8 cellular contexts compared by ENCODE assay signal in the genomic region with DNA sequence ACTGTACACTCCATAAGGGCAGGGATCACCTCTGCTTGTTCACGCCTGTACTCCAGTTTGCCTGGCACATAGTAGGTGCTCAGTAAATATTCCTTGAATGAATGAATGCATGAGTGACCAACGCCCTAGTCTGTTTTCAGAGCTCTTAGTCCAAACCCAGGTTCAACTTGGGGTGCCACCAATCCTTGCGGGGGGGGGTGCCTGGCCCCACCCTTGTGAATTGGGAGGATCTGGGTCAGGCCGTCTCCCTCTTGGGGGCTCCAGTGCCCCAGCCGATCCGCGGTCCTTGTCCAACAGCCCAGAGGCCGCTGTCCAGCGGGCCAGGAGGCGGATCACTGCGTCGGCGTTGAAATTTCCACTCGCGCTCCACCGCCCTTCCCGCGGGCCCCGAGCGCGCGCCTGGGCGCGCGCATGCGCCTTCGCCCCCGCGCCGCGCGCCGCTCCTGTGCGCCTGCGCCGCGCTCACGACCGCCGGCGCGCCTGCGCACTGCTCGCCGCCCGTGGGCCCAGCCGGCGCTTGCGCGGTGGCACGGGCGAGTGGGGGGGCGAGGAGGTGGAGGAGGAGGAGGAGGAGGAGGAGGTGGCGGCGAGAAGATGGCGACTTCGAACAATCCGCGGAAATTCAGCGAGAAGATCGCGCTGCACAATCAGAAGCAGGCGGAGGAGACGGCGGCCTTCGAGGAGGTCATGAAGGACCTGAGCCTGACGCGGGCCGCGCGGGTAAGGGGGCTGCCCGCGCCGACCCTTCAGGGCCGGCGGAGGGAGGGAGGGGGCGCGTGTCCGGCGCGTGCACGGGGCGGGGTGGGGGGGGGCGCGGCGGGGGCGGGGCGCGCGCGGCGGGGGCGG. TPM values are rescaled to one million over a fixed set of nuclear protein-coding genes. Genes with fewer than 3 reads are reported as not detected.
DNase-seq lines count a peak whose midpoint lies in the region; ATAC-seq and TF ChIP-seq lines count a peak whose summit lies in the region.

CRTC1 (plus strand) TSS at position 572 of the 846 bp plus-strand sequence; CDS start at position 595, 23 bp downstream.

- DNase-seq in EH (ENCODE audit: low read depth) (peak; percentile 88), HCT116 (ENCODE audit: low read depth, low spot score) (peak; percentile 65), NAMALWA (ENCODE audit: low spot score) (peak; percentile 92), head of caudate nucleus (peak; percentile 45 to 91 (median 81)), osteocyte (ENCODE audit: extremely low spot score, unreplicated experiment) (peak; percentile 98), testis (peak; percentile 82)
- DNase-seq in activated naive CD4-positive, alpha-beta T cell treated with anti-CD3 and anti-CD28 coated beads, Interleukin-2, amount 50 U/mL, for 72 hours (ENCODE audit: low spot score in 2 of 2), result peak; percentile 94 to 95

- H3K9me3 ChIP-seq in HCT116 (ENCODE audit: control insufficient read depth in 1 of 2, insufficient read depth in 1 of 2, low read depth in 1 of 2, low read length in 2 of 2) (no peaks in the 10 kb centered on the region), testis (no peaks in the 10 kb centered on the region)

- H3K4me3 ChIP-seq in HCT116 (replicated peaks in 1 of 2; ENCODE audit: low read depth in 1 of 2, low read length in 2 of 2), result peak within 1 kb of the TSS; percentile 60
- peak within 1 kb of the TSS; percentile 60 to 61 for H3K4me3 ChIP-seq in testis

- RAD21 ChIA-PET in HCT116 (lab: Charles Lee; ENCODE audit: low non-redundant PET in 1 of 2, low total read pairs in 2 of 2, uncharacterized antibody in 2 of 2, unreplicated experiment in 2 of 2), result interaction anchor here in 1 of 2 experiments (0.6 kb wide), 1 partner anchor 79 kb away, joined by 4 read pairs; no protein-coding TSS in a partner anchor

- H2AFZ ChIP-seq in HCT116 (ENCODE audit: low read depth, low read length, poor library complexity, severe bottlenecking), result no peak within 1 kb of the TSS

- H3K27me3 Mint-ChIP-seq in osteocyte (ENCODE audit: unreplicated experiment), result no peaks in the 10 kb centered on the region

- H3K27ac ChIP-seq in HCT116 (ENCODE audit: low read depth, low read length) (peak within 1 kb of the TSS; percentile 71), testis (peak within 1 kb of the TSS in 1 of 2 donors; percentile 82)

- H3K4me1 ChIP-seq in HCT116 (ENCODE audit: control insufficient read depth in 1 of 2, insufficient read depth in 2 of 2, low read length in 2 of 2) (peaks cover 17 to 29% of the 10 kb centered on the region in 2 experiments), testis (peaks cover 10% of the 10 kb centered on the region)

- H3K36me3 ChIP-seq in HCT116 (ENCODE audit: control insufficient read depth in 1 of 2, insufficient read depth in 2 of 2, low read length in 2 of 2) (no peaks in the 10 kb centered on the region), testis (ENCODE audit: low read depth, missing control alignments) (no peaks in the 10 kb centered on the region)

- TF ChIP-seq CTCF in HCT116 (IDR thresholded peaks at IDR 0.05 in 2 of 3, conservative IDR thresholded peaks at IDR 0.05 in 1 of 3; ENCODE audit: borderline replicate concordance in 1 of 3, insufficient read depth in 1 of 3, low read depth in 2 of 3, low read length in 2 of 3) (no peak), osteocyte (IDR thresholded peaks at IDR 0.05) (peak; percentile 5), testis (IDR thresholded peaks at IDR 0.05) (no peak)

- H3K4me2 ChIP-seq in HCT116 (ENCODE audit: low read length), result peak within 1 kb of the TSS; percentile 81

- intact Hi-C loops in HCT116 (cut with micrococcal nuclease) (no loop called here), head of caudate nucleus (cut with DNase I) (no loop called here), testis (cut with DNase I; ENCODE audit: low total_unique reads) (loop anchor here (10.0 kb wide), 1 partner anchor 89 kb away; no protein-coding TSS in a partner anchor)

- H3K9me3 Mint-ChIP-seq in activated naive CD4-positive, alpha-beta T cell treated with anti-CD3 and anti-CD28 coated beads, Interleukin-2, amount 50 U/mL, for 72 hours, result no peaks in the 10 kb centered on the region
- H3K9me3 Mint-ChIP-seq in osteocyte (ENCODE audit: unreplicated experiment), result no peaks in the 10 kb centered on the region

- TF ChIP-seq POLR2A in HCT116 (IDR thresholded peaks at IDR 0.05; ENCODE audit: borderline replicate concordance, extremely low read depth, insufficient read depth, insufficient read length) (peak; percentile 54), testis (IDR thresholded peaks at IDR 0.05) (peak; percentile 24)

- H3K79me2 ChIP-seq in HCT116 (ENCODE audit: insufficient read depth, low read length), result peaks cover 16% of the 10 kb centered on the region

- TSS peak; percentile 85 for BruUV-seq in HCT116 (replicated peaks; lab: Mats Ljungman, UMichigan)

- TF ChIP-seq RAD21 in HCT116 (IDR thresholded peaks at IDR 0.05; ENCODE audit: low read depth), result no peak

- peak within 1 kb of the TSS; percentile 92 to 95 for H3K27ac Mint-ChIP-seq in activated naive CD4-positive, alpha-beta T cell treated with anti-CD3 and anti-CD28 coated beads, Interleukin-2, amount 50 U/mL, for 72 hours
- peak within 1 kb of the TSS; percentile 83 for H3K27ac Mint-ChIP-seq in osteocyte (ENCODE audit: unreplicated experiment)

- 0 to 2% methylated on average over 15 to 76 of the region's 93 CpGs for WGBS in testis, 2 donors

- ATAC-seq in HCT116, result peak; percentile 84
- peak; percentile 82 for ATAC-seq in SK-N-SH treated with all-trans-retinoic acid at 6 μM for 48 hours
- peak; percentile 83 to 86 for ATAC-seq in activated naive CD4-positive, alpha-beta T cell treated with anti-CD3 and anti-CD28 coated beads, Interleukin-2, amount 50 U/mL, for 72 hours

- H4K20me1 ChIP-seq in HCT116 (ENCODE audit: insufficient read depth), result no peaks in the 10 kb centered on the region

- peak within 1 kb of the TSS; percentile 85 for H3K4me3 Mint-ChIP-seq in osteocyte (ENCODE audit: unreplicated experiment)

- peak within 1 kb of the TSS; percentile 63 for H3K9ac ChIP-seq in HCT116 (ENCODE audit: low read length)

- POLR2A ChIA-PET in HCT116 (lab: Charles Lee), result interaction anchor here (0.7 kb wide), 1 partner anchor 81 kb away, joined by 3 read pairs; no protein-coding TSS in a partner anchor

- H3K9me2 ChIP-seq in HCT116 (ENCODE audit: insufficient read depth), result no peaks in the 10 kb centered on the region

- H3K4me1 Mint-ChIP-seq in osteocyte (ENCODE audit: unreplicated experiment), result peaks cover 18% of the 10 kb centered on the region

- no peaks in the 10 kb centered on the region for H3K36me3 Mint-ChIP-seq in activated naive CD4-positive, alpha-beta T cell treated with anti-CD3 and anti-CD28 coated beads, Interleukin-2, amount 50 U/mL, for 72 hours
- no peaks in the 10 kb centered on the region for H3K36me3 Mint-ChIP-seq in osteocyte (ENCODE audit: unreplicated experiment)

- H3K27me3 ChIP-seq in HCT116 (ENCODE audit: insufficient read depth, low read length), result no peaks in the 10 kb centered on the region
- no peaks in the 10 kb centered on the region for H3K27me3 ChIP-seq in testis

- CTCF ChIA-PET in HCT116 (lab: Charles Lee), result no interaction called here

TF ChIP-seq in HCT116, 20 proteins besides CTCF, POLR2A, EP300 and RAD21:
- TF ChIP-seq ELF1 (IDR thresholded peaks at IDR 0.05; ENCODE audit: borderline replicate concordance, low read depth) (no peak), EGR1 (IDR thresholded peaks at IDR 0.05; ENCODE audit: low read depth) (peak; percentile 65), SRF (IDR thresholded peaks at IDR 0.05; ENCODE audit: low read depth) (no peak), FOSL1 (IDR thresholded peaks at IDR 0.05; ENCODE audit: low read depth) (no peak), TCF7L2 (IDR thresholded peaks at IDR 0.05; ENCODE audit: borderline replicate concordance, extremely low read depth, insufficient read depth, insufficient read length) (no peak), MAX (IDR thresholded peaks at IDR 0.05) (no peak), POLR2AphosphoS5 (IDR thresholded peaks at IDR 0.05; ENCODE audit: low read depth, low read length) (peak; percentile 72; the same call in 1 of the 2 replicates), ATF3 (IDR thresholded peaks at IDR 0.05) (no peak), YY1 (IDR thresholded peaks at IDR 0.05; ENCODE audit: extremely low read depth, insufficient replicate concordance, low read depth, low read length) (peak; percentile 72)

TF ChIP-seq in SK-N-SH treated with all-trans-retinoic acid at 6 μM for 48 hours, 23 proteins besides CTCF, POLR2A, EP300 and RAD21:
- TF ChIP-seq, protein P1, sequence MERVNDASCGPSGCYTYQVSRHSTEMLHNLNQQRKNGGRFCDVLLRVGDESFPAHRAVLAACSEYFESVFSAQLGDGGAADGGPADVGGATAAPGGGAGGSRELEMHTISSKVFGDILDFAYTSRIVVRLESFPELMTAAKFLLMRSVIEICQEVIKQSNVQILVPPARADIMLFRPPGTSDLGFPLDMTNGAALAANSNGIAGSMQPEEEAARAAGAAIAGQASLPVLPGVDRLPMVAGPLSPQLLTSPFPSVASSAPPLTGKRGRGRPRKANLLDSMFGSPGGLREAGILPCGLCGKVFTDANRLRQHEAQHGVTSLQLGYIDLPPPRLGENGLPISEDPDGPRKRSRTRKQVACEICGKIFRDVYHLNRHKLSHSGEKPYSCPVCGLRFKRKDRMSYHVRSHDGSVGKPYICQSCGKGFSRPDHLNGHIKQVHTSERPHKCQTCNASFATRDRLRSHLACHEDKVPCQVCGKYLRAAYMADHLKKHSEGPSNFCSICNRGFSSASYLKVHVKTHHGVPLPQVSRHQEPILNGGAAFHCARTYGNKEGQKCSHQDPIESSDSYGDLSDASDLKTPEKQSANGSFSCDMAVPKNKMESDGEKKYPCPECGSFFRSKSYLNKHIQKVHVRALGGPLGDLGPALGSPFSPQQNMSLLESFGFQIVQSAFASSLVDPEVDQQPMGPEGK (CRISPR knock-in tag; IDR thresholded peaks at IDR 0.05; ENCODE audit: borderline replicate concordance), result peak; percentile 92
- TF ChIP-seq TCF4 (CRISPR knock-in tag; IDR thresholded peaks at IDR 0.05; ENCODE audit: borderline replicate concordance) (no peak), TOX (CRISPR knock-in tag; IDR thresholded peaks at IDR 0.05; ENCODE audit: borderline replicate concordance) (no peak), GLIS3 (CRISPR knock-in tag; IDR thresholded peaks at IDR 0.05) (no peak), PPARA (CRISPR knock-in tag; IDR thresholded peaks at IDR 0.05; ENCODE audit: borderline replicate concordance) (no peak)
TF ChIP-seq in SK-N-SH treated with all-trans-retinoic acid at 6 μM for 48 hours: peak in this region for 1.

RNA-seq across cellular contexts. Expression of gene CRTC1, which starts in this region (rescaled TPM):
- total RNA-seq in HCT116 (2021; ENCODE audit: unreplicated experiment) (14.9 TPM), osteocyte (24.0 and 25.7 TPM in 2 replicates), testis (10 to 100 TPM; 28.1 to 32.1 TPM)
- 13.0 and 13.1 TPM in 2 replicates for polyA plus RNA-seq in HCT116 (2012)
- 1 to 10 TPM; 5.6 to 7.1 TPM for total RNA-seq in activated naive CD4-positive, alpha-beta T cell treated with anti-CD3 and anti-CD28 coated beads, Interleukin-2, amount 50 U/mL, for 72 hours
- polyA plus RNA-seq in testis (ENCODE audit: insufficient read depth, low read depth, low replicate concordance), result 15.6 TPM
